ENCODE assay signal across 8 cellular contexts in the genomic region with DNA sequence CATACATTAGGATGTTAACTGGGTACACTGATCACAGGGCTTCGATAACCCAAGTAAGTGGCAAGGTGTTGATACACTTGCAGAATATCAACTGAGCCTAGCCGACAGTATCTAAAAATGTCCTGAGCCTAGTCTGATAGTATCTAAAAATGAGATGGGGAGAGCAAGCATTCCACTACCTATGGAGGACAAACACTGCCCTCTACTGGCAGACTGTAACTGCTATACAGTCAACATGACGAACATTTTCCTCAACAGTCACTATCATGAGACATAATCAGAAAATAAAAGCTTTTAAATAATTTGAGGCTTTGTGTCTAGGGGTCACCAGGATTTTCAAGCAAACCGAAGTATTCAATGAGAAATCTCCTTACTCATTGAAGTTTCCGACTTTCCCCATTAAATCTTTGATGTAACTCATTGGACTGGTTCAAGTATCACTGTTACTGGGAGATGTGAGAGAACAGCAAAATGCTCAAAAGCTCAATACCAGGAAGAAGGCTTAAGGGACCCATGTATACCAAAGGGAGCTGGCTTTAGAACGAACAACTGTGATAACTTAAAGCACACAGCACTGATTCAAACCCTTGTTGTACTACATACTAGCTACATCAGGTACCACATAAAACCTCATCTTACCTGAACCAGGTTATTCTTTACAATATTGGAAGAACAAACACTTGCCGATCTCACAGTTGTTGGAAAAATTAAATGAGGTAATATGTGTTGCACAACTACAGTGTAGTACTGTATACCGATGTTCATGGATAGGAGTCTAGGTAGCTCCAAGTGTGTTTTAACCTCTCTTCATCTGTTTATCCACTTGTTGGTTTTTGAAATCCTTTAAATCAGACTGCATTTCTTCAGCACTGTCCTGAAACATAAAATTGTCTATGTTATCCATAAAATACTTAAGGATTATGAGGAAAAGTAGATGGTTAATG. TPM values are rescaled to one million over a fixed set of nuclear protein-coding genes. Genes with fewer than 3 reads are reported as not detected.
DNase-seq lines count a peak whose midpoint lies in the region; ATAC-seq lines count a peak whose summit lies in the region.

No MANE protein-coding gene starts in this region.

- DNase-seq in DMS53 (lab: John Stamatoyannopoulos, UW), result peak; percentile 94
- DNase-seq in NCI-H345 treated with DMSO at 0.1 percent for 48 hours (lab: John Stamatoyannopoulos, UW; ENCODE audit: unreplicated experiment), result peak; percentile 65
- DNase-seq in activated CD4-positive, alpha-beta T cell treated with anti-CD3 and anti-CD28 coated beads for 24 hours (ENCODE audit: low read depth in 2 of 2), result peak; percentile 26 to 71
- peak; percentile 66 for DNase-seq in effector CD4-positive, alpha-beta T cell
- DNase-seq in mesenchymal stem cell, result peak; percentile 84
- peak; percentile 25 to 26 for DNase-seq in stimulated activated CD8-positive, alpha-beta memory T cell treated with anti-CD3 and anti-CD28 coated beads, Interleukin-4, amount 100 ng/mL, for 1 hour (ENCODE audit: low read depth in 2 of 2, low spot score in 1 of 2)
- no peak for DNase-seq in mesenteric fat pad (ENCODE audit: low spot score)

- no peak overlapping the region for H2BK12ac ChIP-seq in mesenchymal stem cell (ENCODE audit: low read length in 2 of 2)

- H3K9ac ChIP-seq in mesenchymal stem cell (ENCODE audit: low read length), result peak overlapping the region; percentile 80

- ATAC-seq in HG02973 (IDR thresholded peaks at IDR 0.05; ENCODE audit: unreplicated experiment), result peak; percentile 70

- H3K14ac ChIP-seq in mesenchymal stem cell (ENCODE audit: low read length in 2 of 2), result no peak overlapping the region

- H3K9me3 ChIP-seq in mesenchymal stem cell (ENCODE audit: control insufficient read depth, low read length), result no peaks in the 10 kb centered on the region

- H4K91ac ChIP-seq in mesenchymal stem cell (ENCODE audit: low read length), result no peak overlapping the region

- H2BK15ac ChIP-seq in mesenchymal stem cell (ENCODE audit: low read depth, poor library complexity, severe bottlenecking), result no peak overlapping the region

- H2BK120ac ChIP-seq in mesenchymal stem cell (ENCODE audit: low read depth, low read length), result no peak overlapping the region

- peaks cover 2 to 87% of the 10 kb centered on the region in 2 experiments for H3K36me3 ChIP-seq in mesenchymal stem cell (ENCODE audit: control insufficient read depth in 1 of 2, insufficient read depth in 2 of 2, low read depth in 1 of 2, low read length in 2 of 2)

- H3K23ac ChIP-seq in mesenchymal stem cell (ENCODE audit: low read length in 2 of 2), result no peak overlapping the region

- no peak overlapping the region for H3K27ac ChIP-seq in mesenchymal stem cell (ENCODE audit: low read length, poor library complexity, severe bottlenecking)

- no peak overlapping the region for H3K4me3 ChIP-seq in mesenchymal stem cell (ENCODE audit: insufficient read depth in 1 of 2, low read depth in 1 of 2, low read length in 2 of 2)

- H3K4me2 ChIP-seq in mesenchymal stem cell (ENCODE audit: low read length, poor library complexity, severe bottlenecking), result no peak overlapping the region

- WGBS in mesenchymal stem cell, result 47% methylated on average over 4 of the region's 8 CpGs

- no peak overlapping the region for H2BK5ac ChIP-seq in mesenchymal stem cell (ENCODE audit: low read depth, low read length, poor library complexity, severe bottlenecking)

- H2AFZ ChIP-seq in mesenchymal stem cell (ENCODE audit: low read depth, low read length), result no peak overlapping the region

- no peak overlapping the region for H3K18ac ChIP-seq in mesenchymal stem cell (ENCODE audit: low read depth in 1 of 2, low read length in 2 of 2)

- H2AK5ac ChIP-seq in mesenchymal stem cell (ENCODE audit: low read length, severe bottlenecking), result no peak overlapping the region

- no peak overlapping the region for H4K8ac ChIP-seq in mesenchymal stem cell (ENCODE audit: low read length)

- no peak overlapping the region for H3K4ac ChIP-seq in mesenchymal stem cell (ENCODE audit: low read depth in 1 of 2, low read length in 2 of 2)

- peaks cover 8% of the 10 kb centered on the region for H3K4me1 ChIP-seq in mesenchymal stem cell (ENCODE audit: control insufficient read depth, insufficient read depth, low read depth, low read length)

- H3K27me3 ChIP-seq in mesenchymal stem cell (ENCODE audit: control insufficient read depth in 1 of 2, insufficient read depth in 1 of 2, low read length in 2 of 2), result no peaks in the 10 kb centered on the region

- peaks cover 9% of the 10 kb centered on the region for H3K79me1 ChIP-seq in mesenchymal stem cell (replicated peaks; ENCODE audit: low read length, poor library complexity, severe bottlenecking)

RNA-seq across cellular contexts. Expression of a gene that starts 31.1 kb away (rescaled TPM):
- polyA plus RNA-seq in mesenchymal stem cell (2013, experiment 1 of 2), result 4.2 TPM
- 4.5 TPM for polyA plus RNA-seq in mesenchymal stem cell (2013, experiment 2 of 2)
- 2.0 TPM for total RNA-seq in mesenteric fat pad

RNA-seq across cellular contexts. Expression of a gene that starts 38.6 kb away (rescaled TPM):
- polyA plus RNA-seq in mesenchymal stem cell (2013, experiment 1 of 2), result 114 TPM
- polyA plus RNA-seq in mesenchymal stem cell (2013, experiment 2 of 2), result 122 TPM
- total RNA-seq in mesenteric fat pad, result 102 TPM
